Comparison of ENCODE assay signal across 8 cellular contexts in genomic region chr12:48977290-48978281, GRCh38. TPM values are rescaled to one million over a fixed set of nuclear protein-coding genes. Genes with fewer than 3 reads are reported as not detected.
DNase-seq lines count a peak whose midpoint lies in the region; ATAC-seq and TF ChIP-seq lines count a peak whose summit lies in the region.

No MANE protein-coding gene starts in this region.

- H3K9ac ChIP-seq in DND-41 (ENCODE audit: low read depth, low read length) (no peak overlapping the region), PC-3 (ENCODE audit: low read length) (no peak overlapping the region), smooth muscle cell (ENCODE audit: low read depth) (no peak overlapping the region)

- DNase-seq in DND-41: peak; percentile 73
- DNase-seq in HCEC 1CT: peak; percentile 39
- peak; percentile 47 for DNase-seq in PC-3
- DNase-seq in activated T-helper 1 cell treated with anti-CD3 and anti-CD28 coated beads, Interleukin-2, amount 50 U/mL, for 16 hours (ENCODE audit: low read depth in 1 of 2, low spot score in 1 of 2): peak; percentile 69 to 76
- peak; percentile 86 for DNase-seq in germinal center (ENCODE audit: low spot score)
- DNase-seq in smooth muscle cell (lab: John Stamatoyannopoulos, UW; ENCODE audit: unreplicated experiment): no peak
- DNase-seq in NCI-H524 treated with DMSO at 0.1 percent for 48 hours (lab: John Stamatoyannopoulos, UW): no peak
- no peak for DNase-seq in cerebellum (ENCODE audit: low spot score)

- POLR2A ChIA-PET in PC-3 (lab: Charles Lee; ENCODE audit: unreplicated experiment): no interaction called here

- H3K9me2 ChIP-seq in PC-3 (replicated peaks; ENCODE audit: low read length): no peaks in the 10 kb centered on the region

- intact Hi-C loops in PC-3 (cut with micrococcal nuclease): no loop called here

- peaks cover 44% of the 10 kb centered on the region for H3K27me3 ChIP-seq in DND-41 (ENCODE audit: insufficient read depth, low read length, poor library complexity)
- H3K27me3 ChIP-seq in PC-3 (ENCODE audit: low read length): peaks cover 52% of the 10 kb centered on the region
- peaks cover 100% of the 10 kb centered on the region for H3K27me3 ChIP-seq in smooth muscle cell (ENCODE audit: low read depth)

- H3K79me2 ChIP-seq in DND-41 (ENCODE audit: insufficient read depth, low read length): no peaks in the 10 kb centered on the region
- no peaks in the 10 kb centered on the region for H3K79me2 ChIP-seq in PC-3 (ENCODE audit: low read length)
- H3K79me2 ChIP-seq in smooth muscle cell (ENCODE audit: low read depth): no peaks in the 10 kb centered on the region

- no peaks in the 10 kb centered on the region for H3F3A ChIP-seq in PC-3 (ENCODE audit: low read length, unreplicated experiment)
- H3F3A ChIP-seq in smooth muscle cell (ENCODE audit: low read depth): peaks cover 6% of the 10 kb centered on the region

- no peak overlapping the region for H3K4me3 ChIP-seq in DND-41 (ENCODE audit: low read depth in 1 of 2, low read length in 2 of 2)
- peak overlapping the region; percentile 67; the same call in 1 of the 2 replicates for H3K4me3 ChIP-seq in PC-3 (ENCODE audit: low read length)
- H3K4me3 ChIP-seq in smooth muscle cell: no peak overlapping the region

- H2AFZ ChIP-seq in DND-41 (ENCODE audit: low read depth, low read length) (no peak overlapping the region; the same call in 1 of the 2 replicates), PC-3 (ENCODE audit: low read length) (no peak overlapping the region), smooth muscle cell (ENCODE audit: low read depth) (no peak overlapping the region)

- H4K20me1 ChIP-seq in DND-41 (ENCODE audit: insufficient read depth, low read length) (no peaks in the 10 kb centered on the region), PC-3 (ENCODE audit: low read length) (no peaks in the 10 kb centered on the region), smooth muscle cell (ENCODE audit: low read depth) (no peaks in the 10 kb centered on the region)

- no TSS peak for BruUV-seq in PC-3 (replicated peaks; lab: Mats Ljungman, UMichigan)

- H3K36me3 ChIP-seq in DND-41 (ENCODE audit: insufficient read depth, low read length) (no peaks in the 10 kb centered on the region), PC-3 (ENCODE audit: low read depth, low read length) (no peaks in the 10 kb centered on the region), smooth muscle cell (ENCODE audit: low read depth) (no peaks in the 10 kb centered on the region)

- H3K4me2 ChIP-seq in DND-41 (ENCODE audit: insufficient read depth, low read length) (peak overlapping the region; percentile 55), PC-3 (ENCODE audit: low read length) (peak overlapping the region; percentile 94), smooth muscle cell (peak overlapping the region; percentile 71)

- TF ChIP-seq CTCF in DND-41 (IDR thresholded peaks at IDR 0.05; ENCODE audit: borderline replicate concordance, extremely low read depth, low read length, poor library complexity, severe bottlenecking) (peak; percentile 71), PC-3 (conservative IDR thresholded peaks at IDR 0.05; ENCODE audit: low read depth, low read length) (peak; percentile 75), smooth muscle cell (IDR thresholded peaks at IDR 0.05; ENCODE audit: borderline replicate concordance, insufficient read depth, poor library complexity, severe bottlenecking) (peak; percentile 72)

- ATAC-seq in DND-41 (ENCODE audit: insufficient read depth, low read depth): peak; percentile 94
- peak; percentile 37 for ATAC-seq in PC-3

- H3K27ac ChIP-seq in DND-41 (ENCODE audit: low read length): no peak overlapping the region
- H3K27ac ChIP-seq in PC-3 (ENCODE audit: low read length): no peak overlapping the region
- H3K27ac ChIP-seq in smooth muscle cell (ENCODE audit: low read depth): no peak overlapping the region

- H3K9me3 ChIP-seq in DND-41 (ENCODE audit: insufficient read depth, low read length, severe bottlenecking) (no peaks in the 10 kb centered on the region), PC-3 (ENCODE audit: low read length) (no peaks in the 10 kb centered on the region), smooth muscle cell (replicated peaks; ENCODE audit: low read depth) (no peaks in the 10 kb centered on the region)

- H3K4me1 ChIP-seq in DND-41 (ENCODE audit: insufficient read depth, low read length): peaks cover 9% of the 10 kb centered on the region
- peaks cover 29% of the 10 kb centered on the region for H3K4me1 ChIP-seq in PC-3 (ENCODE audit: insufficient read depth, low read length)
- peaks cover 17% of the 10 kb centered on the region for H3K4me1 ChIP-seq in smooth muscle cell (ENCODE audit: low read depth)

- CTCF ChIA-PET in PC-3 (lab: Charles Lee): no interaction called here

- 22% methylated on average over 30 of the region's 50 CpGs for WGBS in smooth muscle cell (ENCODE audit: low lambda C conversion rate)

RNA-seq across cellular contexts. Expression of gene WNT1, which starts 0.5 kb away (rescaled TPM):
- total RNA-seq in PC-3 (2014; rRNA removed) (not detected in 2 replicates), smooth muscle cell (not detected in 2 replicates), cerebellum (not detected)
- not detected in 2 replicates for polyA plus RNA-seq in smooth muscle cell

RNA-seq across cellular contexts. Expression of gene WNT10B, which starts 6.1 kb away (rescaled TPM):
- total RNA-seq in PC-3 (2014; rRNA removed): 3.7 and 7.4 TPM in 2 replicates
- total RNA-seq in smooth muscle cell: 0.13 and 0.49 TPM in 2 replicates
- 0.14 and 1.2 TPM in 2 replicates for polyA plus RNA-seq in smooth muscle cell
- 5.7 TPM for total RNA-seq in cerebellum

RNA-seq across cellular contexts. Expression of gene ARF3, which starts 20.3 kb away (rescaled TPM):
- 85.5 and 93.0 TPM in 2 replicates for total RNA-seq in PC-3 (2014; rRNA removed)
- 57.0 and 59.9 TPM in 2 replicates for total RNA-seq in smooth muscle cell
- 53.3 and 67.7 TPM in 2 replicates for polyA plus RNA-seq in smooth muscle cell
- total RNA-seq in cerebellum: 49.6 TPM

RNA-seq across cellular contexts. Expression of gene DDN, which starts 21.6 kb away (rescaled TPM):
- total RNA-seq in PC-3 (2014; rRNA removed) (3.5 and 5.6 TPM in 2 replicates), smooth muscle cell (0.13 and 1.8 TPM in 2 replicates), cerebellum (0.64 TPM)
- 0.03 and 1.2 TPM in 2 replicates for polyA plus RNA-seq in smooth muscle cell

RNA-seq across cellular contexts. Expression of gene PRKAG1, which starts 41.0 kb away (rescaled TPM):
- 62.1 and 66.5 TPM in 2 replicates for total RNA-seq in PC-3 (2014; rRNA removed)
- 61.5 and 62.6 TPM in 2 replicates for total RNA-seq in smooth muscle cell
- polyA plus RNA-seq in smooth muscle cell: 39.4 and 42.5 TPM in 2 replicates
- total RNA-seq in cerebellum: 33.6 TPM

Comparison
In these comparisons a context has a peak if more than half of its experiments do, and no peak if none do; other contexts are left out.
1. DNase-seq: peak in DND-41 (single experiment), HCEC 1CT (single experiment), PC-3 (single experiment), activated T-helper 1 cell treated with anti-CD3 and anti-CD28 coated beads, Interleukin-2, amount 50 U/mL, for 16 hours (2 of 2) and germinal center (single experiment); none in smooth muscle cell (single experiment), NCI-H524 treated with DMSO at 0.1 percent for 48 hours (single experiment) and cerebellum (single experiment).
2. Peak in every context shown above with its lines, with median percentiles within 50 percentile points of each other: H3K4me2 ChIP-seq and CTCF ChIP-seq.